26 cellular contexts compared by ENCODE assay signal in genomic region chr11:116119158-116119557, GRCh38.
"Had no signal": no experiment of that assay in that cellular context is flagged by ENCODE, and none has a peak within 500 bp of the region (broad histone marks: within the 10 kb centered on the region; RNA-seq: fewer than 3 reads in every experiment).

No MANE protein-coding gene starts in this region.

- H3K27me3 ChIP-seq: pancreas, right lobe of liver, sigmoid colon, thyroid gland, tibial nerve, upper lobe of left lung had no signal

- H3K4me1 Mint-ChIP-seq: naive B cell; naive thymus-derived CD8-positive, alpha-beta T cell; stimulated activated effector memory CD8-positive, alpha-beta T cell treated with anti-CD3 and anti-CD28 coated beads, Interleukin-12 subunit alpha, Interleukin-12 subunit beta, amount 100 ng/mL, for 72 hours; stimulated activated naive B cell treated with anti-CD40 and anti-IgM and Interleukin-4, amounts not matched to agents 10 μg/mL and 1 μg/mL and 100 μg/mL, for 72 hours had no signal

- DNase-seq: naive B cell; naive thymus-derived CD8-positive, alpha-beta T cell; nephron progenitor cell; occipital lobe; pancreas; right cardiac atrium; right lobe of liver; sigmoid colon; small intestine; stimulated activated CD4-positive, alpha-beta T cell treated with anti-CD3 and anti-CD28 coated beads, Interleukin-15, amount 100 ng/mL, for 24 hours; stimulated activated CD4-positive, alpha-beta T cell treated with anti-CD3 and anti-CD28 coated beads, Interleukin-2, amount 100 ng/mL, for 24 hours; stimulated activated CD4-positive, alpha-beta T cell treated with anti-CD3 and anti-CD28 coated beads, Interleukin-2, amount 100 ng/mL, for 48 hours; stimulated activated CD4-positive, alpha-beta T cell treated with anti-CD3 and anti-CD28 coated beads, Interleukin-4, amount 100 ng/mL, for 24 hours; stimulated activated naive B cell treated with anti-CD40 and anti-IgM and Interleukin-4, amounts not matched to agents 10 μg/mL and 1 μg/mL and 100 μg/mL, for 72 hours; stimulated activated naive CD4-positive, alpha-beta T cell treated with Interleukin-2 at 50 U/mL for 16 hours; stomach; thyroid gland; trophoblast cell; upper lobe of left lung had no signal

- H3K4me1 ChIP-seq: pancreas, prostate gland, right lobe of liver, sigmoid colon, stomach, thyroid gland, tibial nerve, upper lobe of left lung had no signal

- H3K36me3 Mint-ChIP-seq: naive thymus-derived CD8-positive, alpha-beta T cell; natural killer cell treated with Interleukin-12 subunit alpha and Interleukin-12 subunit beta and Interleukin-15 and Interleukin-18, amount 100 ng/mL, for 72 hours; stimulated activated effector memory CD8-positive, alpha-beta T cell treated with anti-CD3 and anti-CD28 coated beads, Interleukin-12 subunit alpha, Interleukin-12 subunit beta, amount 100 ng/mL, for 72 hours; stimulated activated naive B cell treated with anti-CD40 and anti-IgM and Interleukin-4, amounts not matched to agents 10 μg/mL and 1 μg/mL and 100 μg/mL, for 72 hours had no signal

- H3K4me3 Mint-ChIP-seq: naive B cell; naive thymus-derived CD8-positive, alpha-beta T cell; natural killer cell treated with Interleukin-12 subunit alpha and Interleukin-12 subunit beta and Interleukin-15 and Interleukin-18, amount 100 ng/mL, for 72 hours; nephron progenitor cell; neural crest cell; stimulated activated effector memory CD8-positive, alpha-beta T cell treated with anti-CD3 and anti-CD28 coated beads, Interleukin-12 subunit alpha, Interleukin-12 subunit beta, amount 100 ng/mL, for 72 hours; stimulated activated naive B cell treated with anti-CD40 and anti-IgM and Interleukin-4, amounts not matched to agents 10 μg/mL and 1 μg/mL and 100 μg/mL, for 72 hours; stimulated activated naive CD8-positive, alpha-beta T cell treated with anti-CD3 and anti-CD28 coated beads, Interleukin-15, Interleukin-2, amounts not matched to agents 100 ng/mL and 50 ng/mL, for 24 hours had no signal

- H3K4me3 ChIP-seq: pancreas, prostate gland, right lobe of liver, sigmoid colon, stomach, thoracic aorta, thyroid gland, tibial nerve, upper lobe of left lung had no signal

- H3K27ac ChIP-seq: pancreas, prostate gland, right lobe of liver, sigmoid colon, stomach, thoracic aorta, thyroid gland, tibial nerve, upper lobe of left lung had no signal

- H3K36me3 ChIP-seq: pancreas, prostate gland, right lobe of liver, sigmoid colon, stomach, thoracic aorta, thyroid gland, tibial nerve, upper lobe of left lung had no signal

- H3K27ac Mint-ChIP-seq: naive B cell; naive thymus-derived CD8-positive, alpha-beta T cell; natural killer cell treated with Interleukin-12 subunit alpha and Interleukin-12 subunit beta and Interleukin-15 and Interleukin-18, amount 100 ng/mL, for 72 hours; nephron progenitor cell; stimulated activated effector memory CD8-positive, alpha-beta T cell treated with anti-CD3 and anti-CD28 coated beads, Interleukin-12 subunit alpha, Interleukin-12 subunit beta, amount 100 ng/mL, for 72 hours; stimulated activated naive B cell treated with anti-CD40 and anti-IgM and Interleukin-4, amounts not matched to agents 10 μg/mL and 1 μg/mL and 100 μg/mL, for 72 hours; stimulated activated naive CD8-positive, alpha-beta T cell treated with anti-CD3 and anti-CD28 coated beads, Interleukin-15, Interleukin-2, amounts not matched to agents 100 ng/mL and 50 ng/mL, for 24 hours had no signal

- H3K9me3 ChIP-seq: pancreas, prostate gland, right lobe of liver, sigmoid colon, thoracic aorta, thyroid gland, tibial nerve, upper lobe of left lung had no signal
